8 cellular contexts compared by ENCODE assay signal in genomic region chr12:121209629-121210572, GRCh38. TPM values are rescaled to one million over a fixed set of nuclear protein-coding genes. Genes with fewer than 3 reads are reported as not detected.
DNase-seq lines count a peak whose midpoint lies in the region; ATAC-seq, FAIRE-seq and TF ChIP-seq lines count a peak whose summit lies in the region.

A gene with protein sequence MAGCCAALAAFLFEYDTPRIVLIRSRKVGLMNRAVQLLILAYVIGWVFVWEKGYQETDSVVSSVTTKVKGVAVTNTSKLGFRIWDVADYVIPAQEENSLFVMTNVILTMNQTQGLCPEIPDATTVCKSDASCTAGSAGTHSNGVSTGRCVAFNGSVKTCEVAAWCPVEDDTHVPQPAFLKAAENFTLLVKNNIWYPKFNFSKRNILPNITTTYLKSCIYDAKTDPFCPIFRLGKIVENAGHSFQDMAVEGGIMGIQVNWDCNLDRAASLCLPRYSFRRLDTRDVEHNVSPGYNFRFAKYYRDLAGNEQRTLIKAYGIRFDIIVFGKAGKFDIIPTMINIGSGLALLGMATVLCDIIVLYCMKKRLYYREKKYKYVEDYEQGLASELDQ (plus strand): TSS chr12:121210129. CDS start chr12:121210165, 36 bp downstream.

- H3K4me2 ChIP-seq in endothelial cell of umbilical vein (ENCODE audit: insufficient read depth, low read length), result peak within 1 kb of the TSS; percentile 75

- TF ChIP-seq POLR2A in endothelial cell of umbilical vein (IDR thresholded peaks at IDR 0.05; ENCODE audit: low read depth, low read length), result peak; percentile 78

- H3K9me3 ChIP-seq in NT2/D1 (ENCODE audit: insufficient read depth, low read length) (no peaks in the 10 kb centered on the region), endothelial cell of umbilical vein (replicated peaks; ENCODE audit: control insufficient read depth, insufficient read depth, low read length) (no peaks in the 10 kb centered on the region), mononuclear cell (ENCODE audit: low read depth, low read length) (no peaks in the 10 kb centered on the region)

- intact Hi-C loops in endothelial cell of umbilical vein (cut with micrococcal nuclease), result loop anchor here (1.0 to 5.0 kb wide), 4 partner anchors 20 to 148 kb away; no protein-coding TSS in a partner anchor

- peak within 1 kb of the TSS; percentile 99 for H3K9ac ChIP-seq in NT2/D1 (ENCODE audit: insufficient read length, low read depth)
- H3K9ac ChIP-seq in endothelial cell of umbilical vein (replicated peaks; ENCODE audit: extremely low read depth, insufficient read depth, low read length), result peak within 1 kb of the TSS; percentile 94

- BruUV-seq in endothelial cell of umbilical vein (replicated peaks; lab: Mats Ljungman, UMichigan), result TSS peak; percentile 32

- H3K27me3 ChIP-seq in NT2/D1 (ENCODE audit: insufficient read depth, insufficient read length) (peaks cover 12% of the 10 kb centered on the region), endothelial cell of umbilical vein (ENCODE audit: control insufficient read depth in 2 of 2, insufficient read depth in 2 of 2, low read length in 2 of 2) (no peaks in the 10 kb centered on the region), mononuclear cell (ENCODE audit: insufficient read depth, low read length) (no peaks in the 10 kb centered on the region)

- DNase-seq in COLO668 (lab: John Stamatoyannopoulos, UW; ENCODE audit: unreplicated experiment) (peak; percentile 93), HS-5 (ENCODE audit: low read depth) (peak; percentile 50), NT2/D1 (ENCODE audit: low read depth, low spot score) (peak; percentile 66), endothelial cell of umbilical vein (ENCODE audit: low read depth, low spot score) (peak; percentile 76)
- peak; percentile 59 for DNase-seq in activated CD8-positive, alpha-beta memory T cell treated with anti-CD3 and anti-CD28 coated beads, Interleukin-2, amount 50 U/mL, for 24 hours (ENCODE audit: extremely low read depth)
- peak; percentile 82 for DNase-seq in stimulated activated CD8-positive, alpha-beta memory T cell treated with anti-CD3 and anti-CD28 coated beads, Interleukin-4, amount 100 ng/mL, for 24 hours (ENCODE audit: low read depth)

- POLR2A ChIA-PET in endothelial cell of umbilical vein (lab: Charles Lee), result no interaction called here

- H4K20me1 ChIP-seq in endothelial cell of umbilical vein (replicated peaks; ENCODE audit: control insufficient read depth, extremely low read depth, insufficient read depth, low read length), result no peaks in the 10 kb centered on the region

- dilution Hi-C loops in endothelial cell of umbilical vein (cut with MboI; ENCODE audit: extremely low pct_ligation_motif_present, low sequenced_read_pairs), result no loop called here

- H3K4me3 ChIP-seq in NT2/D1 (ENCODE audit: insufficient read length, low read depth), result peak within 1 kb of the TSS; percentile 95
- H3K4me3 ChIP-seq in endothelial cell of umbilical vein (replicated peaks in 1 of 3; ENCODE audit: insufficient read depth in 1 of 3, low read depth in 1 of 3, low read length in 3 of 3), result peak within 1 kb of the TSS; percentile 35 to 75 (median 52)
- peak within 1 kb of the TSS; percentile 81 for H3K4me3 ChIP-seq in mononuclear cell (ENCODE audit: low read length)

- H3K36me3 ChIP-seq in NT2/D1 (ENCODE audit: insufficient read depth, insufficient read length, low read length) (peaks cover 14% of the 10 kb centered on the region), endothelial cell of umbilical vein (ENCODE audit: control insufficient read depth in 2 of 2, extremely low read depth in 1 of 2, insufficient read depth in 2 of 2, low read length in 2 of 2) (no peaks in the 10 kb centered on the region)

- CTCF ChIA-PET in endothelial cell of umbilical vein (lab: Charles Lee), result interaction anchor here (0.9 to 1.0 kb wide), 3 partner anchors 28 to 150 kb away, joined by 3 read pairs; no protein-coding TSS in a partner anchor

- FAIRE-seq in endothelial cell of umbilical vein (lab: Jason Lieb, UNC), result peak; percentile 53

- peak; percentile 16 to 23 for TF ChIP-seq CTCF in endothelial cell of umbilical vein (IDR thresholded peaks at IDR 0.05; ENCODE audit: extremely low read depth in 1 of 2, insufficient read depth in 1 of 2, low read depth in 1 of 2, low read length in 2 of 2)

- peaks cover 8% of the 10 kb centered on the region for H3K4me1 ChIP-seq in NT2/D1 (ENCODE audit: insufficient read depth, insufficient read length)
- H3K4me1 ChIP-seq in endothelial cell of umbilical vein (ENCODE audit: control insufficient read depth, extremely low read depth, insufficient read depth, low read length), result peaks cover 23% of the 10 kb centered on the region
- peaks cover 47% of the 10 kb centered on the region for H3K4me1 ChIP-seq in mononuclear cell (ENCODE audit: insufficient read depth, low read length)

- H3K79me2 ChIP-seq in endothelial cell of umbilical vein (ENCODE audit: control insufficient read depth, insufficient read depth, low read length), result no peaks in the 10 kb centered on the region

- no peaks in the 10 kb centered on the region for H3K9me1 ChIP-seq in endothelial cell of umbilical vein (replicated peaks; ENCODE audit: control insufficient read depth, extremely low read depth, insufficient read depth, low read length)

- H3K27ac ChIP-seq in endothelial cell of umbilical vein (ENCODE audit: insufficient read depth, low read depth, low read length), result peak within 1 kb of the TSS; percentile 59

- ATAC-seq in GM19467 (IDR thresholded peaks at IDR 0.05; ENCODE audit: unreplicated experiment), result peak; percentile 84

- peak within 1 kb of the TSS; percentile 53 for H2AFZ ChIP-seq in endothelial cell of umbilical vein (ENCODE audit: low read depth, low read length)

TF ChIP-seq in endothelial cell of umbilical vein, 7 proteins besides CTCF, POLR2A, EP300 and RAD21:
- peak; percentile 76 for TF ChIP-seq POLR2AphosphoS5 (IDR thresholded peaks at IDR 0.05; ENCODE audit: insufficient read depth, low read depth, low read length)
- no peak for TF ChIP-seq MAX (IDR thresholded peaks at IDR 0.05; ENCODE audit: insufficient read depth, insufficient read length)
- TF ChIP-seq FOS (IDR thresholded peaks at IDR 0.05; ENCODE audit: borderline replicate concordance, insufficient read depth, low read length), result no peak
- no peak for TF ChIP-seq MYC (IDR thresholded peaks at IDR 0.05; ENCODE audit: low read depth, low read length)

RNA-seq across cellular contexts. Expression of the gene that starts here (rescaled TPM):
- total RNA-seq in endothelial cell of umbilical vein (72.8 and 116 TPM in 2 replicates), mononuclear cell (44.2 TPM)
- 92.8 and 125 TPM in 2 replicates for polyA plus RNA-seq in endothelial cell of umbilical vein
- polyA plus RNA-seq in endothelial cell of umbilical vein (2011; cell fraction: cytosol; rRNA removed), result 49.0 and 60.0 TPM in 2 replicates
- polyA plus RNA-seq in endothelial cell of umbilical vein (2011; cell fraction: nucleus; rRNA removed), result 42.4 and 55.1 TPM in 2 replicates
- 46.8 and 67.8 TPM in 2 replicates for polyA plus RNA-seq in endothelial cell of umbilical vein (2012)
- polyA minus RNA-seq in endothelial cell of umbilical vein, result 66.4 and 76.3 TPM in 2 replicates
- 3.2 TPM for polyA minus RNA-seq in endothelial cell of umbilical vein (2011; cell fraction: cytosol; rRNA and poly(A)+ RNA removed)
- 18.1 and 19.1 TPM in 2 replicates for polyA minus RNA-seq in endothelial cell of umbilical vein (2011; cell fraction: nucleus; rRNA and poly(A)+ RNA removed)

Comparison
In these comparisons a context has a peak if more than half of its experiments do, and no peak if none do; other contexts are left out.
1. Peak in every context shown above with its lines: DNase-seq, ATAC-seq, H3K4me3 ChIP-seq and H3K27ac ChIP-seq.